ENCODE assay signal across 17 cellular contexts in genomic region chr1:27584453-27584852, GRCh38. TPM values are rescaled to one million over a fixed set of nuclear protein-coding genes. Genes with fewer than 3 reads are reported as not detected.
DNase-seq lines count a peak whose midpoint lies in the region; ATAC-seq, FAIRE-seq and TF ChIP-seq lines count a peak whose summit lies in the region.
"Had no signal": no experiment of that assay in that cellular context is flagged by ENCODE, and none has a peak within 500 bp of the region (broad histone marks: within the 10 kb centered on the region; RNA-seq: fewer than 3 reads in every experiment).

No MANE protein-coding gene starts in this region.

- H3K36me3 Mint-ChIP-seq in astrocyte (ENCODE audit: low read depth, unreplicated experiment) = peaks cover 22% of the 10 kb centered on the region

- H3K9me3 ChIP-seq in cardiac muscle cell (ENCODE audit: low read depth) (no peaks in the 10 kb centered on the region), astrocyte (ENCODE audit: insufficient read depth, low read depth, low read length) (no peaks in the 10 kb centered on the region), esophagus squamous epithelium (no peaks in the 10 kb centered on the region), uterus (no peaks in the 10 kb centered on the region)
- H3K9me3 ChIP-seq: BLaER1, HAP-1 had no signal

- H3K27me3 Mint-ChIP-seq in astrocyte (ENCODE audit: low read depth, unreplicated experiment) = no peaks in the 10 kb centered on the region
- H3K27me3 Mint-ChIP-seq: CD8-positive, alpha-beta memory T cell had no signal

- DNase-seq in cardiac muscle cell (ENCODE audit: low read depth in 1 of 2, low spot score in 1 of 2) (no peak), left cardiac atrium (no peak), astrocyte (ENCODE audit: low read depth) (no peak), esophagus squamous epithelium (lab: John Stamatoyannopoulos, UW) (no peak), uterus (no peak), SKM-1 treated with dmso at 0.1 percent for 144 hours (lab: John Stamatoyannopoulos, UW; ENCODE audit: unreplicated experiment) (no peak), NCI-H187 treated with DMSO at 0.1 percent for 48 hours (lab: John Stamatoyannopoulos, UW) (no peak)
- DNase-seq in activated T-cell treated with anti-CD3 and anti-CD28 coated beads, Interleukin-2, amount 50 U/mL, for 1 hour = no peak
- DNase-seq: 8988T; AML-193; CD8-positive, alpha-beta memory T cell; DMS53; GF-D8 had no signal

- H3K9ac ChIP-seq in astrocyte (ENCODE audit: low read length) = no peak overlapping the region
- H3K9ac ChIP-seq: BLaER1 had no signal

- TF ChIP-seq POLR2A in esophagus squamous epithelium (IDR thresholded peaks at IDR 0.05) (no peak), uterus (IDR thresholded peaks at IDR 0.05) (no peak)

- no peak overlapping the region for H3K4me3 Mint-ChIP-seq in astrocyte (ENCODE audit: unreplicated experiment)

- peaks cover 37% of the 10 kb centered on the region for H3K4me1 Mint-ChIP-seq in astrocyte (ENCODE audit: low read depth, unreplicated experiment)

- H3K27ac Mint-ChIP-seq in astrocyte (ENCODE audit: unreplicated experiment) = peak overlapping the region; percentile 67

- no peak overlapping the region for H3K4me2 ChIP-seq in astrocyte (ENCODE audit: low read length)
- H3K4me2 ChIP-seq: BLaER1 had no signal

- peaks cover 7% of the 10 kb centered on the region for H3K4me1 ChIP-seq in cardiac muscle cell (ENCODE audit: low read depth)
- peaks cover 8% of the 10 kb centered on the region for H3K4me1 ChIP-seq in astrocyte (ENCODE audit: insufficient read depth, low read length)
- H3K4me1 ChIP-seq in esophagus squamous epithelium = peaks cover 3 to 98% (median 29%) of the 10 kb centered on the region in 3 donors
- H3K4me1 ChIP-seq in uterus = peaks cover 3 to 6% of the 10 kb centered on the region in 2 donors
- H3K4me1 ChIP-seq: HAP-1 had no signal

- peaks cover 89% of the 10 kb centered on the region for H3K79me2 ChIP-seq in astrocyte (ENCODE audit: insufficient read depth, low read length)

- intact Hi-C loops in left cardiac atrium (cut with DNase I) (no loop called here), esophagus squamous epithelium (cut with DNase I) (no loop called here), uterus (cut with DNase I; ENCODE audit: low total_unique reads) (no loop called here)

- no peak overlapping the region for H2AFZ ChIP-seq in astrocyte (ENCODE audit: low read depth, low read length)

- ATAC-seq in left cardiac atrium = no peak

- H3K27ac ChIP-seq in cardiac muscle cell = peak overlapping the region; percentile 39
- H3K27ac ChIP-seq in astrocyte (ENCODE audit: low read depth, low read length) = no peak overlapping the region
- peak overlapping the region; percentile 29 to 96 (median 57) for H3K27ac ChIP-seq in esophagus squamous epithelium
- peak overlapping the region; percentile 32 to 39 for H3K27ac ChIP-seq in uterus
- H3K27ac ChIP-seq: BLaER1 had no signal

- TF ChIP-seq CTCF in cardiac muscle cell (IDR thresholded peaks at IDR 0.05; ENCODE audit: low read depth, low read length) (no peak), astrocyte (IDR thresholded peaks at IDR 0.05; ENCODE audit: insufficient read depth, low read depth, low read length) (no peak), esophagus squamous epithelium (IDR thresholded peaks at IDR 0.05) (no peak), uterus (IDR thresholded peaks at IDR 0.05) (no peak)

- H3K27me3 ChIP-seq in cardiac muscle cell (no peaks in the 10 kb centered on the region), astrocyte (ENCODE audit: insufficient read depth, low read length) (no peaks in the 10 kb centered on the region), esophagus squamous epithelium (no peaks in the 10 kb centered on the region), uterus (no peaks in the 10 kb centered on the region)
- H3K27me3 ChIP-seq: BLaER1 had no signal

- H3K4me3 ChIP-seq in cardiac muscle cell = no peak overlapping the region
- H3K4me3 ChIP-seq in astrocyte (ENCODE audit: insufficient read depth, low read depth, low read length) = no peak overlapping the region
- no peak overlapping the region for H3K4me3 ChIP-seq in esophagus squamous epithelium
- no peak overlapping the region for H3K4me3 ChIP-seq in uterus
- H3K4me3 ChIP-seq: BLaER1, HAP-1 had no signal

- H4K20me1 ChIP-seq in astrocyte (ENCODE audit: insufficient read depth, low read length) = peaks cover 96% of the 10 kb centered on the region

- no peak for FAIRE-seq in astrocyte (lab: Jason Lieb, UNC)
- FAIRE-seq: H1 had no signal

- 68 to 83% methylated on average over 3 of the region's 3 CpGs for WGBS in esophagus squamous epithelium, 2 donors

- no peaks in the 10 kb centered on the region for H3K9me3 Mint-ChIP-seq in astrocyte (ENCODE audit: unreplicated experiment)
- H3K9me3 Mint-ChIP-seq: CD8-positive, alpha-beta memory T cell had no signal

- H3K36me3 ChIP-seq in cardiac muscle cell = no peaks in the 10 kb centered on the region
- H3K36me3 ChIP-seq in astrocyte (ENCODE audit: insufficient read depth, low read length) = peaks cover 2% of the 10 kb centered on the region
- peaks cover 0 to 62% (median 0%) of the 10 kb centered on the region in 3 donors for H3K36me3 ChIP-seq in esophagus squamous epithelium
- no peaks in the 10 kb centered on the region for H3K36me3 ChIP-seq in uterus
- H3K36me3 ChIP-seq: HAP-1 had no signal

RNA-seq across cellular contexts. Expression of gene AHDC1, which starts 19.5 kb away (rescaled TPM):
- total RNA-seq in cardiac muscle cell = 31.0 and 58.1 TPM in 2 replicates
- 16.3 and 21.1 TPM in 2 replicates for polyA plus RNA-seq in cardiac muscle cell
- total RNA-seq in left cardiac atrium = 10 to 100 TPM; 37.6 to 39.1 TPM
- 74.0 and 75.7 TPM in 2 replicates for total RNA-seq in astrocyte
- total RNA-seq in esophagus squamous epithelium = 100 to 1,000 TPM in 1 of 4 donors, 10 to 100 TPM in 3; 22.2 to 112 (median 30.6) TPM
- 100 to 1,000 TPM in 1 of 4 donors, 10 to 100 TPM in 3; 11.2 to 179 (median 50.7) TPM for total RNA-seq in uterus

RNA-seq across cellular contexts. Expression of gene FGR, which starts 50.5 kb away (rescaled TPM):
- not detected in 2 replicates for total RNA-seq in cardiac muscle cell
- 0.14 and 0.18 TPM in 2 replicates for polyA plus RNA-seq in cardiac muscle cell
- total RNA-seq in left cardiac atrium = 10 to 100 TPM in 1 of 2 donors, 1 to 10 TPM in 1; 8.6 to 10.7 TPM
- total RNA-seq in astrocyte = 0.17 TPM in 1 of 2 replicates, not detected in the other
- 10 to 100 TPM in 2 of 4 donors, 1 to 10 TPM in 2; 1.2 to 12.4 (median 7.5) TPM for total RNA-seq in esophagus squamous epithelium
- 10 to 100 TPM in 3 of 4 donors, 1 to 10 TPM in 1; 3.0 to 35.9 (median 18.8) TPM for total RNA-seq in uterus
- total RNA-seq: HT1080 had no signal
